In genomic region chr11:47111318-47111804, GRCh38 we compare ENCODE assay signal across 10 cellular contexts.
DNase-seq lines count a peak whose midpoint lies in the region; ATAC-seq and TF ChIP-seq lines count a peak whose summit lies in the region.
"Had no signal": no experiment of that assay in that cellular context is flagged by ENCODE, and none has a peak within 500 bp of the region (broad histone marks: within the 10 kb centered on the region; RNA-seq: fewer than 3 reads in every experiment).

No MANE protein-coding gene starts in this region.

- H3K4me3 Mint-ChIP-seq in neural crest cell: no peak overlapping the region
- H3K4me3 Mint-ChIP-seq in activated T-cell treated with anti-CD3 and anti-CD28 coated beads, Interleukin-2, amount 50 U/mL, for 4 hours: no peak overlapping the region
- no peak overlapping the region for H3K4me3 Mint-ChIP-seq in stimulated activated naive CD8-positive, alpha-beta T cell treated with anti-CD3 and anti-CD28 coated beads, Interleukin-15, amount 100 ng/mL, for 72 hours

- peak; percentile 99 for DNase-seq in NCI-H187 treated with DMSO at 0.1 percent for 48 hours (lab: John Stamatoyannopoulos, UW)
- DNase-seq in neural crest cell (ENCODE audit: low read depth, low spot score): no peak
- DNase-seq in midbrain (lab: John Stamatoyannopoulos, UW): no peak
- DNase-seq in activated T-cell treated with anti-CD3 and anti-CD28 coated beads, Interleukin-2, amount 50 U/mL, for 4 hours: no peak
- no peak for DNase-seq in stimulated activated naive CD8-positive, alpha-beta T cell treated with anti-CD3 and anti-CD28 coated beads, Interleukin-15, amount 100 ng/mL, for 72 hours
- no peak for DNase-seq in NCI-H1694 (lab: John Stamatoyannopoulos, UW)
- DNase-seq: IMR-90; stimulated activated CD4-positive, alpha-beta T cell treated with anti-CD3 and anti-CD28 coated beads, Interleukin-15, amount 100 ng/mL, for 24 hours had no signal

- ATAC-seq in GM18909 (IDR thresholded peaks at IDR 0.05; ENCODE audit: poor library complexity, unreplicated experiment) (peak; percentile 92), HG02884 (IDR thresholded peaks at IDR 0.05; ENCODE audit: unreplicated experiment) (peak; percentile 84)
- no peak for ATAC-seq in activated T-cell treated with anti-CD3 and anti-CD28 coated beads, Interleukin-2, amount 50 U/mL, for 4 hours
- ATAC-seq in stimulated activated naive CD8-positive, alpha-beta T cell treated with anti-CD3 and anti-CD28 coated beads, Interleukin-15, amount 100 ng/mL, for 72 hours: no peak

- H3K36me3 Mint-ChIP-seq in neural crest cell (ENCODE audit: low read depth): peaks cover 4% of the 10 kb centered on the region
- H3K36me3 Mint-ChIP-seq in activated T-cell treated with anti-CD3 and anti-CD28 coated beads, Interleukin-2, amount 50 U/mL, for 4 hours (ENCODE audit: insufficient read depth): peaks cover 7% of the 10 kb centered on the region

- H3K27ac Mint-ChIP-seq in neural crest cell (ENCODE audit: unreplicated experiment): peak overlapping the region; percentile 83
- no peak overlapping the region for H3K27ac Mint-ChIP-seq in stimulated activated naive CD8-positive, alpha-beta T cell treated with anti-CD3 and anti-CD28 coated beads, Interleukin-15, amount 100 ng/mL, for 72 hours

- H3K27me3 Mint-ChIP-seq in neural crest cell (ENCODE audit: low read depth): no peaks in the 10 kb centered on the region
- H3K27me3 Mint-ChIP-seq in activated T-cell treated with anti-CD3 and anti-CD28 coated beads, Interleukin-2, amount 50 U/mL, for 4 hours (ENCODE audit: low read depth): no peaks in the 10 kb centered on the region
- no peaks in the 10 kb centered on the region for H3K27me3 Mint-ChIP-seq in stimulated activated naive CD8-positive, alpha-beta T cell treated with anti-CD3 and anti-CD28 coated beads, Interleukin-15, amount 100 ng/mL, for 72 hours

- no peaks in the 10 kb centered on the region for H3K9me3 Mint-ChIP-seq in neural crest cell
- no peaks in the 10 kb centered on the region for H3K9me3 Mint-ChIP-seq in activated T-cell treated with anti-CD3 and anti-CD28 coated beads, Interleukin-2, amount 50 U/mL, for 4 hours
- H3K9me3 Mint-ChIP-seq in stimulated activated naive CD8-positive, alpha-beta T cell treated with anti-CD3 and anti-CD28 coated beads, Interleukin-15, amount 100 ng/mL, for 72 hours: no peaks in the 10 kb centered on the region

- no peak for TF ChIP-seq CTCF in neural crest cell (conservative IDR thresholded peaks at IDR 0.05)

- H3K4me1 Mint-ChIP-seq in neural crest cell: peaks cover 29% of the 10 kb centered on the region
- no peaks in the 10 kb centered on the region for H3K4me1 Mint-ChIP-seq in activated T-cell treated with anti-CD3 and anti-CD28 coated beads, Interleukin-2, amount 50 U/mL, for 4 hours (ENCODE audit: low read depth)
- no peaks in the 10 kb centered on the region for H3K4me1 Mint-ChIP-seq in stimulated activated naive CD8-positive, alpha-beta T cell treated with anti-CD3 and anti-CD28 coated beads, Interleukin-15, amount 100 ng/mL, for 72 hours

Comparison
In these comparisons a context has a peak if more than half of its experiments do, and no peak if none do; other contexts are left out.
1. ATAC-seq: peak in GM18909 (single experiment) and HG02884 (single experiment); none in activated T-cell treated with anti-CD3 and anti-CD28 coated beads, Interleukin-2, amount 50 U/mL, for 4 hours (0 of 2) and stimulated activated naive CD8-positive, alpha-beta T cell treated with anti-CD3 and anti-CD28 coated beads, Interleukin-15, amount 100 ng/mL, for 72 hours (single experiment).